2 cellular contexts compared by ENCODE assay signal in the genomic region with DNA sequence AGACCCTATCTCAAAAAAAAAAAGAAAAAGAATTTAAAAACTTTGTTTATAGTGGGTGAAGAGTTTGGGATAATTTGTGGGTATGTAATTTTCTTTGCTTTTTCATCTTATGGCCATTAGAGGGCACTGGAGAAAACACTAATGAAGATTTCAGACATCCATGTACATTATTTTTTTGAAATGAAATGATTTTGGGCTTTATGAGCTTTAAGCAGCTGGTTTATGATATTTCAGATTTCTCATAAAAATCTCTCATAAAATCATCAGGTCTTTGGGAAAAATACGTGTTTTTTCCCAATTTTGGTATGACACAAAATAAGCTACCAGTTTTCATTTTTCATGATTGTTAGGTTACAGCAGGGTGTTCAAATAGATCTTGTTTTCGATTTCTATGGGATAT.
TF ChIP-seq lines count a peak whose summit lies in the region.

No MANE protein-coding gene starts in this region.

TF ChIP-seq in A549, 52 proteins besides CTCF, POLR2A, EP300 and RAD21:
- 0 out of 3 replicates have a peak, but pooled peaks have one; percentile 24 for TF ChIP-seq SMC3 (IDR thresholded peaks at IDR 0.05)

TF ChIP-seq in HepG2, 621 proteins besides CTCF, POLR2A, EP300 and RAD21:
- peak; percentile 33 for TF ChIP-seq STAG1 (CRISPR knock-in tag; IDR thresholded peaks at IDR 0.05)
